9 cellular contexts compared by ENCODE assay signal in genomic region chr12:94640134-94640928, GRCh38. TPM values are rescaled to one million over a fixed set of nuclear protein-coding genes. Genes with fewer than 3 reads are reported as not detected.
DNase-seq lines count a peak whose midpoint lies in the region; ATAC-seq, FAIRE-seq and TF ChIP-seq lines count a peak whose summit lies in the region.
"Had no signal": no experiment of that assay in that cellular context is flagged by ENCODE, and none has a peak within 500 bp of the region (broad histone marks: within the 10 kb centered on the region; RNA-seq: fewer than 3 reads in every experiment).

No MANE protein-coding gene starts in this region.

- peak overlapping the region; percentile 0 for H3K4me3 Mint-ChIP-seq in activated CD4-positive, alpha-beta memory T cell treated with anti-CD3 and anti-CD28 coated beads, Interleukin-2, amount 10 ng/mL, durations not matched to agents 7 days and 5 days
- H3K4me3 Mint-ChIP-seq in nephron progenitor cell = no peak overlapping the region

- CTCF ChIA-PET in activated CD4-positive, alpha-beta memory T cell treated with anti-CD3 and anti-CD28 coated beads, Interleukin-2, amount 10 ng/mL, durations not matched to agents 7 days and 5 days (lab: Charles Lee) = interaction anchor here (0.5 to 1.3 kb wide), 4 partner anchors 9 to 41 kb away, joined by 3 to 5 read pairs (median 4); partner anchors contain the start of gene TMCC3

- H3K27me3 Mint-ChIP-seq in activated CD4-positive, alpha-beta memory T cell treated with anti-CD3 and anti-CD28 coated beads, Interleukin-2, amount 10 ng/mL, durations not matched to agents 7 days and 5 days = peaks cover 57% of the 10 kb centered on the region
- H3K27me3 Mint-ChIP-seq in nephron progenitor cell (ENCODE audit: low read depth, poor library complexity) = no peaks in the 10 kb centered on the region

- H3K9me3 Mint-ChIP-seq in activated CD4-positive, alpha-beta memory T cell treated with anti-CD3 and anti-CD28 coated beads, Interleukin-2, amount 10 ng/mL, durations not matched to agents 7 days and 5 days = no peaks in the 10 kb centered on the region
- no peaks in the 10 kb centered on the region for H3K9me3 Mint-ChIP-seq in nephron progenitor cell

- H3K4me1 Mint-ChIP-seq in activated CD4-positive, alpha-beta memory T cell treated with anti-CD3 and anti-CD28 coated beads, Interleukin-2, amount 10 ng/mL, durations not matched to agents 7 days and 5 days = peaks cover 43% of the 10 kb centered on the region
- peaks cover 95% of the 10 kb centered on the region for H3K4me1 Mint-ChIP-seq in nephron progenitor cell

- POLR2A ChIA-PET in activated CD4-positive, alpha-beta memory T cell treated with anti-CD3 and anti-CD28 coated beads, Interleukin-2, amount 10 ng/mL, durations not matched to agents 7 days and 5 days (lab: Charles Lee) = interaction anchor here (0.9 to 2.4 kb wide), 4 partner anchors 10 to 21 kb away, joined by 3 to 9 read pairs (median 4); partner anchors contain the start of gene TMCC3

- H3K27ac Mint-ChIP-seq in activated CD4-positive, alpha-beta memory T cell treated with anti-CD3 and anti-CD28 coated beads, Interleukin-2, amount 10 ng/mL, durations not matched to agents 7 days and 5 days = peak overlapping the region; percentile 37
- peak overlapping the region; percentile 93 for H3K27ac Mint-ChIP-seq in nephron progenitor cell

- peak; percentile 73 for DNase-seq in AG09309 (ENCODE audit: low read depth)
- peak; percentile 45 for DNase-seq in GM19239 (ENCODE audit: insufficient read length, low spot score)
- peak; percentile 73 for DNase-seq in activated CD4-positive, alpha-beta memory T cell treated with anti-CD3 and anti-CD28 coated beads, Interleukin-2, amount 10 ng/mL, durations not matched to agents 7 days and 5 days
- no peak for DNase-seq in nephron progenitor cell
- DNase-seq in DMS79 treated with DMSO at 0.1 percent for 48 hours (lab: John Stamatoyannopoulos, UW) = no peak
- no peak for DNase-seq in UCSD-AML1 (lab: John Stamatoyannopoulos, UW; ENCODE audit: unreplicated experiment)
- no peak for DNase-seq in ecto neural progenitor cell (ENCODE audit: low spot score)

- FAIRE-seq in GM19239 (lab: Jason Lieb, UNC) = peak; percentile 95
- FAIRE-seq: G401.6 had no signal

- no peak overlapping the region for H3K4me3 ChIP-seq in AG09309 (ENCODE audit: control insufficient read depth, low read depth, low read length)

- peak; percentile 50 for ATAC-seq in HG03196 (IDR thresholded peaks at IDR 0.05; ENCODE audit: unreplicated experiment)

- TF ChIP-seq CTCF in AG09309 (IDR thresholded peaks at IDR 0.05; ENCODE audit: control insufficient read depth, insufficient read depth, low read depth, low read length, missing control alignments) (no peak), nephron progenitor cell (IDR thresholded peaks at IDR 0.05) (no peak)

- peaks cover 2% of the 10 kb centered on the region for H3K36me3 Mint-ChIP-seq in activated CD4-positive, alpha-beta memory T cell treated with anti-CD3 and anti-CD28 coated beads, Interleukin-2, amount 10 ng/mL, durations not matched to agents 7 days and 5 days (ENCODE audit: low read depth)
- peaks cover 47% of the 10 kb centered on the region for H3K36me3 Mint-ChIP-seq in nephron progenitor cell (ENCODE audit: low read depth)

RNA-seq across cellular contexts. Expression of gene TMCC3, which starts 10.0 kb away (rescaled TPM):
- 1 to 10 TPM; 1.0 to 1.2 TPM for total RNA-seq in activated CD4-positive, alpha-beta memory T cell treated with anti-CD3 and anti-CD28 coated beads, Interleukin-2, amount 10 ng/mL, durations not matched to agents 7 days and 5 days

Comparison
In these comparisons a context has a peak if more than half of its experiments do, and no peak if none do; other contexts are left out.
1. DNase-seq: peak in AG09309 (single experiment), GM19239 (single experiment) and activated CD4-positive, alpha-beta memory T cell treated with anti-CD3 and anti-CD28 coated beads, Interleukin-2, amount 10 ng/mL, durations not matched to agents 7 days and 5 days (single experiment); none in nephron progenitor cell (single experiment), DMS79 treated with DMSO at 0.1 percent for 48 hours (single experiment), UCSD-AML1 (single experiment) and ecto neural progenitor cell (single experiment).